ENCODE assay signal across 23 cellular contexts in the genomic region with DNA sequence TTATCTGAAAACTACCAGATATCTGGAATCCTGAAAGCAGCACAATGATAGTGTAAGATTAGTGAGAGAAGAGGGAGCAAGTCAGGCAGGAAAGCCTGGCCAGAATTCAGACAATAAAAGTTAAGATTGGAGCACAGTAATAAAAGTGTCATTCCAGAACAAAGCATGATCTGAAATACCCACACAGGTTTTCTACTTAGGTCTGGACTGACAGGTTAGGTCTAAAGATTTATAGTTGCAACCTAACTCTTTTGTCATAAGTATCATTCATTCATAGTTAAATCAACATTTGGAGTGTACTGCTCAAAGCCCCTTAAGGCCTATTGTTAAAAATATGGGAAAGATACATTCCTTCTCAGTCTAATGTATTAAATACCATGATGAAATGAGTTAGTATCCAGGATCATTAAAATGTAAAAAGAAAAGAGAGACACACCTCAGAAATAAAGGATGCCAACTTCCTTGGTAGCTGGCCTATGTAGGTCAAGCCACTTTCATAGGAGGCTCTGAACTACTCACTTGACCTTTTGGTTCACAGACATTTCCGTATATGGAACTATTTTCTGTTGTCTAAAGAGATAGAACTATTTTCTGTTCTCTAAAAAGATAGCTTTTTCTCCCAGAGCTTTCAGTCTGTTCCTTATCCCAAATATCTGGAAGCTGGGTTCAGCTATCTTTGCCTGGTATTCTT.
"Had no signal": no experiment of that assay in that cellular context is flagged by ENCODE, and none has a peak within 500 bp of the region (broad histone marks: within the 10 kb centered on the region; RNA-seq: fewer than 3 reads in every experiment).

No MANE protein-coding gene starts in this region.

- ATAC-seq: activated T-cell treated with anti-CD3 and anti-CD28 coated beads, Interleukin-2, amount 50 U/mL, for 4 hours; K562; WTC11 had no signal

- H3K4me1 ChIP-seq: breast epithelium had no signal

- H3K27me3 Mint-ChIP-seq: activated naive CD8-positive, alpha-beta T cell treated with anti-CD3 and anti-CD28 coated beads, Interleukin-2, amount 10 ng/mL, durations not matched to agents 7 days and 5 days had no signal

- DNase-seq: activated CD4-positive, alpha-beta T cell treated with anti-CD3 and anti-CD28 coated beads for 48 hours; activated CD4-positive, alpha-beta T cell treated with anti-CD3 and anti-CD28 coated beads, Interleukin-2, amount 50 U/mL, for 4 hours; activated CD4-positive, CD25-positive, alpha-beta regulatory T cell treated with anti-CD3 and anti-CD28 coated beads, Interleukin-2, amount 50 U/mL, for 72 hours; activated gamma-delta T cell treated with Interleukin-2 at 50 U/mL for 16 hours; activated naive CD4-positive, alpha-beta T cell treated with anti-CD3 and anti-CD28 coated beads, Interleukin-2, amount 10 ng/mL, durations not matched to agents 7 days and 5 days; activated naive CD8-positive, alpha-beta T cell treated with anti-CD3 and anti-CD28 coated beads, Interleukin-2, amount 10 ng/mL, durations not matched to agents 7 days and 5 days; activated T-cell treated with anti-CD3 and anti-CD28 coated beads, Interleukin-2, amount 50 U/mL, for 4 hours; aorta; caudate nucleus; Karpas-422; MM.1S; NCI-H1105; NCI-H1436; NCI-H1694 treated with DMSO at 0.1 percent for 48 hours; NCI-H2029 treated with DMSO at 0.1 percent for 48 hours; NCI-H345; NCI-H510A; NCI-H526 treated with DMSO at 0.1 percent for 48 hours; SHP77 treated with DMSO at 0.1 percent for 48 hours had no signal

- H3K4me3 ChIP-seq: breast epithelium, K562 had no signal

- H3K27me3 ChIP-seq: breast epithelium had no signal

- H3K36me3 ChIP-seq: breast epithelium had no signal

- H3K9me3 Mint-ChIP-seq: activated naive CD4-positive, alpha-beta T cell treated with anti-CD3 and anti-CD28 coated beads, Interleukin-2, amount 10 ng/mL, durations not matched to agents 7 days and 5 days; activated naive CD8-positive, alpha-beta T cell treated with anti-CD3 and anti-CD28 coated beads, Interleukin-2, amount 10 ng/mL, durations not matched to agents 7 days and 5 days; activated T-cell treated with anti-CD3 and anti-CD28 coated beads, Interleukin-2, amount 50 U/mL, for 4 hours; T-helper 1 cell treated with Interleukin-12 subunit alpha and Interleukin-12 subunit beta and Interleukin-4 antibody, amounts not matched to agents 30 μg/mL and 1 μg/mL, for 36 hours; WTC11 had no signal

- H3K4me3 Mint-ChIP-seq: activated naive CD4-positive, alpha-beta T cell treated with anti-CD3 and anti-CD28 coated beads, Interleukin-2, amount 10 ng/mL, durations not matched to agents 7 days and 5 days; activated naive CD8-positive, alpha-beta T cell treated with anti-CD3 and anti-CD28 coated beads, Interleukin-2, amount 10 ng/mL, durations not matched to agents 7 days and 5 days; activated T-cell treated with anti-CD3 and anti-CD28 coated beads, Interleukin-2, amount 50 U/mL, for 4 hours; T-helper 1 cell treated with Interleukin-12 subunit alpha and Interleukin-12 subunit beta and Interleukin-4 antibody, amounts not matched to agents 30 μg/mL and 1 μg/mL, for 36 hours; WTC11 had no signal

- H3K27ac ChIP-seq: breast epithelium had no signal

- H3K27ac Mint-ChIP-seq: activated naive CD4-positive, alpha-beta T cell treated with anti-CD3 and anti-CD28 coated beads, Interleukin-2, amount 10 ng/mL, durations not matched to agents 7 days and 5 days; activated naive CD8-positive, alpha-beta T cell treated with anti-CD3 and anti-CD28 coated beads, Interleukin-2, amount 10 ng/mL, durations not matched to agents 7 days and 5 days; T-helper 1 cell treated with Interleukin-12 subunit alpha and Interleukin-12 subunit beta and Interleukin-4 antibody, amounts not matched to agents 30 μg/mL and 1 μg/mL, for 36 hours; WTC11 had no signal

- H3K9me3 ChIP-seq: breast epithelium had no signal
